In genomic region chr1:150575518-150576366, GRCh38 we compare ENCODE assay signal across 8 cellular contexts. TPM values are rescaled to one million over a fixed set of nuclear protein-coding genes. Genes with fewer than 3 reads are reported as not detected.
DNase-seq lines count a peak whose midpoint lies in the region; ATAC-seq, FAIRE-seq and TF ChIP-seq lines count a peak whose summit lies in the region.

No MANE protein-coding gene starts in this region.

- H3K27ac ChIP-seq in gastroesophageal sphincter: peak overlapping the region; percentile 87 to 100 (median 100)

- H3K9me3 Mint-ChIP-seq in stimulated activated memory B cell treated with anti-CD40 and anti-IgM and Interleukin-4, amounts not matched to agents 10 μg/mL and 1 μg/mL and 100 μg/mL, for 72 hours: no peaks in the 10 kb centered on the region

- H3K36me3 ChIP-seq in gastroesophageal sphincter: peaks cover 0 to 68% of the 10 kb centered on the region in 2 donors

- TF ChIP-seq EP300 in gastroesophageal sphincter (IDR thresholded peaks at IDR 0.05): no peak

- H3K9me3 ChIP-seq in T-helper 17 cell (ENCODE audit: control insufficient read depth, low read length, poor library complexity, severe bottlenecking) (peaks cover 9% of the 10 kb centered on the region), gastroesophageal sphincter (no peaks in the 10 kb centered on the region)

- peak in 1 of 2 donors; percentile 3 for TF ChIP-seq POLR2A in gastroesophageal sphincter (IDR thresholded peaks at IDR 0.05)

- peaks cover 23% of the 10 kb centered on the region for H3K36me3 Mint-ChIP-seq in T-helper 17 cell (ENCODE audit: low read depth)
- H3K36me3 Mint-ChIP-seq in stimulated activated memory B cell treated with anti-CD40 and anti-IgM and Interleukin-4, amounts not matched to agents 10 μg/mL and 1 μg/mL and 100 μg/mL, for 72 hours: peaks cover 74% of the 10 kb centered on the region

- ATAC-seq in T-helper 17 cell: no peak
- no peak for ATAC-seq in gastroesophageal sphincter
- ATAC-seq in stimulated activated memory B cell treated with anti-CD40 and anti-IgM and Interleukin-4, amounts not matched to agents 10 μg/mL and 1 μg/mL and 100 μg/mL, for 72 hours: no peak

- H3K4me3 Mint-ChIP-seq in T-helper 17 cell: peak overlapping the region; percentile 94
- peak overlapping the region; percentile 99 for H3K4me3 Mint-ChIP-seq in stimulated activated memory B cell treated with anti-CD40 and anti-IgM and Interleukin-4, amounts not matched to agents 10 μg/mL and 1 μg/mL and 100 μg/mL, for 72 hours

- 0 to 7% methylated on average over 1 of the region's 1 CpG for WGBS in gastroesophageal sphincter (ENCODE audit: low coverage in 1 of 2), 2 donors

- H3K4me1 ChIP-seq in gastroesophageal sphincter: peaks cover 16 to 61% (median 39%) of the 10 kb centered on the region in 3 donors

- H3K4me3 ChIP-seq in gastroesophageal sphincter: peak overlapping the region; percentile 85 to 97

- peaks cover 44% of the 10 kb centered on the region for H3K4me1 Mint-ChIP-seq in T-helper 17 cell
- H3K4me1 Mint-ChIP-seq in stimulated activated memory B cell treated with anti-CD40 and anti-IgM and Interleukin-4, amounts not matched to agents 10 μg/mL and 1 μg/mL and 100 μg/mL, for 72 hours: peaks cover 36% of the 10 kb centered on the region

- no peaks in the 10 kb centered on the region for H3K27me3 ChIP-seq in gastroesophageal sphincter

- TF ChIP-seq CTCF in gastroesophageal sphincter (IDR thresholded peaks at IDR 0.05): no peak
- no peak for TF ChIP-seq CTCF in D721Med (IDR thresholded peaks at IDR 0.05; ENCODE audit: insufficient read depth, missing control alignments)

- no peak for FAIRE-seq in D721Med (lab: Jason Lieb, UNC)

- peak overlapping the region; percentile 99 for H3K27ac Mint-ChIP-seq in T-helper 17 cell
- peak overlapping the region; percentile 95 for H3K27ac Mint-ChIP-seq in stimulated activated memory B cell treated with anti-CD40 and anti-IgM and Interleukin-4, amounts not matched to agents 10 μg/mL and 1 μg/mL and 100 μg/mL, for 72 hours

- DNase-seq in NCI-H2196 (lab: John Stamatoyannopoulos, UW; ENCODE audit: unreplicated experiment) (peak; percentile 42), NCI-H2196 treated with DMSO at 0.1 percent for 48 hours (lab: John Stamatoyannopoulos, UW; ENCODE audit: unreplicated experiment) (no peak), T-helper 17 cell (no peak), C1 segment of cervical spinal cord (lab: John Stamatoyannopoulos, UW) (no peak), D721Med (ENCODE audit: insufficient read length, low spot score) (no peak)
- no peak for DNase-seq in activated CD4-positive, alpha-beta T cell treated with anti-CD3 and anti-CD28 coated beads, Interleukin-2, amount 50 U/mL, for 1 hour

- no peaks in the 10 kb centered on the region for H3K27me3 Mint-ChIP-seq in T-helper 17 cell
- H3K27me3 Mint-ChIP-seq in stimulated activated memory B cell treated with anti-CD40 and anti-IgM and Interleukin-4, amounts not matched to agents 10 μg/mL and 1 μg/mL and 100 μg/mL, for 72 hours: no peaks in the 10 kb centered on the region

RNA-seq across cellular contexts. Expression of gene MCL1, which starts 3.7 kb away (rescaled TPM):
- total RNA-seq in T-helper 17 cell (1,000 to 10,000 TPM in 1 of 2 donors, 100 to 1,000 TPM in 1; 776 to 1,091 TPM), gastroesophageal sphincter (100 to 1,000 TPM; 212 to 353 (median 317) TPM)

RNA-seq across cellular contexts. Expression of gene ADAMTSL4, which starts 26.5 kb away (rescaled TPM):
- total RNA-seq in T-helper 17 cell (1 to 10 TPM in 1 of 2 donors, under 1 TPM in 1; 0.39 to 1.6 TPM), gastroesophageal sphincter (10 to 100 TPM; 27.1 to 66.5 (median 36.3) TPM)

RNA-seq across cellular contexts. Expression of gene ENSA, which starts 53.7 kb away (rescaled TPM):
- 100 to 1,000 TPM; 152 to 173 TPM for total RNA-seq in T-helper 17 cell
- 100 to 1,000 TPM; 154 to 191 (median 167) TPM for total RNA-seq in gastroesophageal sphincter

Comparison
In these comparisons a context has a peak if more than half of its experiments do, and no peak if none do; other contexts are left out.
1. RNA of gene ADAMTSL4, which starts 26.5 kb away (total RNA-seq): 27.1 to 66.5 TPM in gastroesophageal sphincter; 0.39 to 1.6 TPM in T-helper 17 cell; every median in the first group is over 10 times any median in the second.